ENCODE assay signal across 1 cellular context in genomic region chr7:45080265-45080957, GRCh38.
TF ChIP-seq lines count a peak whose summit lies in the region.

No MANE protein-coding gene starts in this region.

TF ChIP-seq in HepG2, 621 proteins besides CTCF, POLR2A, EP300 and RAD21:
- TF ChIP-seq REXO4 (CRISPR knock-in tag; IDR thresholded peaks at IDR 0.05; ENCODE audit: borderline replicate concordance): no peak
- no peak for TF ChIP-seq KMT2B (CRISPR knock-in tag; IDR thresholded peaks at IDR 0.05)
- no peak for TF ChIP-seq SRF (IDR thresholded peaks at IDR 0.05; ENCODE audit: low read depth, low read length)
- TF ChIP-seq AGO1 (IDR thresholded peaks at IDR 0.05; ENCODE audit: low read depth, low read length, poor library complexity, severe bottlenecking): no peak
- TF ChIP-seq ZNF281 (CRISPR knock-in tag; IDR thresholded peaks at IDR 0.05; ENCODE audit: borderline replicate concordance): no peak
- no peak for TF ChIP-seq AKAP8 (CRISPR knock-in tag; IDR thresholded peaks at IDR 0.05)
- TF ChIP-seq ISL2 (CRISPR knock-in tag; IDR thresholded peaks at IDR 0.05): no peak
- TF ChIP-seq ZNF230 (CRISPR knock-in tag; IDR thresholded peaks at IDR 0.05): no peak
- TF ChIP-seq ZNF564 (CRISPR knock-in tag; IDR thresholded peaks at IDR 0.05): no peak
